Comparison of ENCODE assay signal across 1 cellular context in the genomic region with DNA sequence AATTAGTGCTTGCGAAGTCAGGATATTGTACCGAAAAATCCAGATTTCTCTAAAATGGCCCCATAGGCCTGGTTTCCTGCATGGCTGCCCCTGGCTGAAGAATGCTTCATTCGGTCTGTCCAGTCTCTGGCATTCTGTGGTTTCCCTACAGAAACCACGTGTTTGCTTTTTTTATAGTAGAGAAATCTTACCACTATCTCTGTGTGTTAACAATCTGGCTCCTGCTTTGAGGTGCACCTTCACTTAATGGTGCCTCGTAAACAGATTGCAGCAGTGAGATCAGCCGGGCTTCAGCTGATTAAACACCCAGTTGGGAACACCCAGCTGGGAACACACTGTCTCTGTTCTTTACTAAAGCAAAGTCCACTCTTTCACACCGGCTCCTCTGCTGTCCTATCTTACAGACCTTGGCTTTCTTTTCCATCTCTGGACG.
TF ChIP-seq lines count a peak whose summit lies in the region.

No MANE protein-coding gene starts in this region.

TF ChIP-seq in SK-N-SH treated with all-trans-retinoic acid at 6 μM for 48 hours, 23 proteins besides CTCF, POLR2A, EP300 and RAD21 (continued from another document):
- no peak for TF ChIP-seq ESRRG (CRISPR knock-in tag; IDR thresholded peaks at IDR 0.05)
- TF ChIP-seq RARB (CRISPR knock-in tag; IDR thresholded peaks at IDR 0.05): no peak
- TF ChIP-seq CSDC2 (CRISPR knock-in tag; IDR thresholded peaks at IDR 0.05): no peak
- TF ChIP-seq ZNF8 (CRISPR knock-in tag; IDR thresholded peaks at IDR 0.05): no peak
- TF ChIP-seq ISL1 (CRISPR knock-in tag; IDR thresholded peaks at IDR 0.05): no peak
- no peak for TF ChIP-seq PPARA (CRISPR knock-in tag; IDR thresholded peaks at IDR 0.05; ENCODE audit: borderline replicate concordance)
- no peak for TF ChIP-seq BACH2 (CRISPR knock-in tag; IDR thresholded peaks at IDR 0.05; ENCODE audit: borderline replicate concordance)
- TF ChIP-seq, protein P1, sequence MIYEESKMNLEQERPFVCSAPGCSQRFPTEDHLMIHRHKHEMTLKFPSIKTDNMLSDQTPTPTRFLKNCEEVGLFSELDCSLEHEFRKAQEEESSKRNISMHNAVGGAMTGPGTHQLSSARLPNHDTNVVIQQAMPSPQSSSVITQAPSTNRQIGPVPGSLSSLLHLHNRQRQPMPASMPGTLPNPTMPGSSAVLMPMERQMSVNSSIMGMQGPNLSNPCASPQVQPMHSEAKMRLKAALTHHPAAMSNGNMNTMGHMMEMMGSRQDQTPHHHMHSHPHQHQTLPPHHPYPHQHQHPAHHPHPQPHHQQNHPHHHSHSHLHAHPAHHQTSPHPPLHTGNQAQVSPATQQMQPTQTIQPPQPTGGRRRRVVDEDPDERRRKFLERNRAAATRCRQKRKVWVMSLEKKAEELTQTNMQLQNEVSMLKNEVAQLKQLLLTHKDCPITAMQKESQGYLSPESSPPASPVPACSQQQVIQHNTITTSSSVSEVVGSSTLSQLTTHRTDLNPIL (CRISPR knock-in tag; IDR thresholded peaks at IDR 0.05; ENCODE audit: low read depth): no peak
- TF ChIP-seq, protein P2, sequence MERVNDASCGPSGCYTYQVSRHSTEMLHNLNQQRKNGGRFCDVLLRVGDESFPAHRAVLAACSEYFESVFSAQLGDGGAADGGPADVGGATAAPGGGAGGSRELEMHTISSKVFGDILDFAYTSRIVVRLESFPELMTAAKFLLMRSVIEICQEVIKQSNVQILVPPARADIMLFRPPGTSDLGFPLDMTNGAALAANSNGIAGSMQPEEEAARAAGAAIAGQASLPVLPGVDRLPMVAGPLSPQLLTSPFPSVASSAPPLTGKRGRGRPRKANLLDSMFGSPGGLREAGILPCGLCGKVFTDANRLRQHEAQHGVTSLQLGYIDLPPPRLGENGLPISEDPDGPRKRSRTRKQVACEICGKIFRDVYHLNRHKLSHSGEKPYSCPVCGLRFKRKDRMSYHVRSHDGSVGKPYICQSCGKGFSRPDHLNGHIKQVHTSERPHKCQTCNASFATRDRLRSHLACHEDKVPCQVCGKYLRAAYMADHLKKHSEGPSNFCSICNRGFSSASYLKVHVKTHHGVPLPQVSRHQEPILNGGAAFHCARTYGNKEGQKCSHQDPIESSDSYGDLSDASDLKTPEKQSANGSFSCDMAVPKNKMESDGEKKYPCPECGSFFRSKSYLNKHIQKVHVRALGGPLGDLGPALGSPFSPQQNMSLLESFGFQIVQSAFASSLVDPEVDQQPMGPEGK (CRISPR knock-in tag; IDR thresholded peaks at IDR 0.05; ENCODE audit: borderline replicate concordance): no peak
- TF ChIP-seq OSR1 (CRISPR knock-in tag; IDR thresholded peaks at IDR 0.05): no peak
- TF ChIP-seq ZNF70 (CRISPR knock-in tag; IDR thresholded peaks at IDR 0.05): no peak
